In genomic region chr10:87532696-87533095, GRCh38 we compare ENCODE assay signal across 24 cellular contexts. TPM values are rescaled to one million over a fixed set of nuclear protein-coding genes. Genes with fewer than 3 reads are reported as not detected.
DNase-seq lines count a peak whose midpoint lies in the region; ATAC-seq and TF ChIP-seq lines count a peak whose summit lies in the region.
"Had no signal": no experiment of that assay in that cellular context is flagged by ENCODE, and none has a peak within 500 bp of the region (broad histone marks: within the 10 kb centered on the region; RNA-seq: fewer than 3 reads in every experiment).

No MANE protein-coding gene starts in this region.

- no peak overlapping the region for H3K4me3 Mint-ChIP-seq in activated CD8-positive, alpha-beta T cell treated with anti-CD3 and anti-CD28 coated beads for 36 hours
- H3K4me3 Mint-ChIP-seq: activated CD4-positive, alpha-beta T cell treated with anti-CD3 and anti-CD28 coated beads, Interleukin-2, amount 10 ng/mL, durations not matched to agents 24 days and 14 days; nephron progenitor cell; stimulated activated effector memory CD8-positive, alpha-beta T cell treated with anti-CD3 and anti-CD28 coated beads, Interleukin-12 subunit alpha, Interleukin-12 subunit beta, amount 100 ng/mL, for 72 hours had no signal

- H3K27ac ChIP-seq in heart right ventricle, result peak overlapping the region; percentile 6 to 73 (median 58)
- H3K27ac ChIP-seq in left ventricle myocardium inferior (replicated peaks), result peak overlapping the region; percentile 80
- H3K27ac ChIP-seq in gastrocnemius medialis, result peak overlapping the region; percentile 56 to 75 (median 64)
- H3K27ac ChIP-seq in aorta (ENCODE audit: low read depth in 1 of 2, low read length in 2 of 2), result no peak overlapping the region
- H3K27ac ChIP-seq: GM23248 had no signal

- peaks cover 5% of the 10 kb centered on the region for H3K9me3 Mint-ChIP-seq in activated CD8-positive, alpha-beta T cell treated with anti-CD3 and anti-CD28 coated beads for 36 hours
- H3K9me3 Mint-ChIP-seq: activated CD4-positive, alpha-beta T cell treated with anti-CD3 and anti-CD28 coated beads, Interleukin-2, amount 10 ng/mL, durations not matched to agents 24 days and 14 days; stimulated activated effector memory CD8-positive, alpha-beta T cell treated with anti-CD3 and anti-CD28 coated beads, Interleukin-12 subunit alpha, Interleukin-12 subunit beta, amount 100 ng/mL, for 72 hours had no signal

- intact Hi-C loops in heart right ventricle (cut with DNase I), result loop anchor here in 8 of 10 donors (2.0 to 10.0 kb wide), 7 partner anchors 122 to 242 kb away; partner anchors contain the start of gene PAPSS2 (in 2 of the 8)
- intact Hi-C loops in left cardiac atrium (cut with DNase I), result loop anchor here in 1 of 2 donors (5.0 kb wide), 1 partner anchor 205 kb away; no protein-coding TSS in a partner anchor
- intact Hi-C loops in left ventricle myocardium inferior (cut with micrococcal nuclease), result loop anchor here (10.0 kb wide), 2 partner anchors 122 to 202 kb away; partner anchors contain the start of gene PAPSS2
- intact Hi-C loops in gastrocnemius medialis (cut with DNase I; ENCODE audit: low total_unique reads), result loop anchor here (5.0 to 10.0 kb wide), 2 partner anchors 202 to 240 kb away; no protein-coding TSS in a partner anchor
- intact Hi-C loops in aorta (cut with DNase I), result loop anchor here (2.0 to 10.0 kb wide), 3 partner anchors 122 to 202 kb away; partner anchors contain the start of gene PAPSS2 (in 2 of the 2)
- intact Hi-C loops in activated CD8-positive, alpha-beta T cell treated with anti-CD3 and anti-CD28 coated beads for 36 hours (cut with micrococcal nuclease), result loop anchor here (2.0 to 5.0 kb wide), 2 partner anchors 125 to 202 kb away; partner anchors contain the start of gene PAPSS2

- H3K4me1 ChIP-seq in heart right ventricle, result peaks cover 0 to 29% (median 18%) of the 10 kb centered on the region in 9 donors
- peaks cover 26% of the 10 kb centered on the region for H3K4me1 ChIP-seq in left ventricle myocardium inferior
- H3K4me1 ChIP-seq in gastrocnemius medialis, result peaks cover 0 to 7% of the 10 kb centered on the region in 2 donors
- peaks cover 0 to 2% of the 10 kb centered on the region in 2 donors for H3K4me1 ChIP-seq in aorta (ENCODE audit: control insufficient read depth in 1 of 2, insufficient read depth in 2 of 2, low read length in 2 of 2)

- peak overlapping the region in 1 of 10 donors; percentile 3 for H3K4me3 ChIP-seq in heart right ventricle
- peak overlapping the region; percentile 35 for H3K4me3 ChIP-seq in left ventricle myocardium inferior
- peak overlapping the region in 2 of 4 donors; percentile 3 to 20 for H3K4me3 ChIP-seq in gastrocnemius medialis
- H3K4me3 ChIP-seq in aorta (ENCODE audit: low read length in 2 of 2), result no peak overlapping the region
- H3K4me3 ChIP-seq: GM23248 had no signal

- no peaks in the 10 kb centered on the region for H3K27me3 Mint-ChIP-seq in activated CD8-positive, alpha-beta T cell treated with anti-CD3 and anti-CD28 coated beads for 36 hours
- H3K27me3 Mint-ChIP-seq: activated CD4-positive, alpha-beta T cell treated with anti-CD3 and anti-CD28 coated beads, Interleukin-2, amount 10 ng/mL, durations not matched to agents 24 days and 14 days had no signal

- ATAC-seq in heart right ventricle (peak in 2 of 8 donors; percentile 45 to 70), left cardiac atrium (no peak), gastrocnemius medialis (no peak), aorta (ENCODE audit: low FRiP score) (peak; percentile 41), HG03457 (IDR thresholded peaks at IDR 0.05; ENCODE audit: unreplicated experiment) (no peak), HG03469 (IDR thresholded peaks at IDR 0.05; ENCODE audit: unreplicated experiment) (no peak)
- ATAC-seq in activated CD8-positive, alpha-beta T cell treated with anti-CD3 and anti-CD28 coated beads for 36 hours, result no peak
- ATAC-seq: stimulated activated effector memory CD8-positive, alpha-beta T cell treated with anti-CD3 and anti-CD28 coated beads, Interleukin-12 subunit alpha, Interleukin-12 subunit beta, amount 100 ng/mL, for 72 hours had no signal

- H3K9me3 ChIP-seq in heart right ventricle (peaks cover 0 to 24% (median 5%) of the 10 kb centered on the region in 11 donors), left ventricle myocardium inferior (replicated peaks) (peaks cover 23% of the 10 kb centered on the region), gastrocnemius medialis (no peaks in the 10 kb centered on the region), aorta (ENCODE audit: control insufficient read depth, low read length) (peaks cover 2% of the 10 kb centered on the region)

- CTCF ChIA-PET in activated CD8-positive, alpha-beta T cell treated with anti-CD3 and anti-CD28 coated beads for 36 hours (lab: Charles Lee), result interaction anchor here (0.7 to 1.5 kb wide), 4 partner anchors 9 to 218 kb away, joined by 3 to 6 read pairs (median 4); no protein-coding TSS in a partner anchor

- peaks cover 11% of the 10 kb centered on the region for H3K4me1 Mint-ChIP-seq in activated CD8-positive, alpha-beta T cell treated with anti-CD3 and anti-CD28 coated beads for 36 hours (ENCODE audit: low read depth)
- H3K4me1 Mint-ChIP-seq: nephron progenitor cell had no signal

- H3K36me3 Mint-ChIP-seq in activated CD8-positive, alpha-beta T cell treated with anti-CD3 and anti-CD28 coated beads for 36 hours (ENCODE audit: low read depth), result peaks cover 35% of the 10 kb centered on the region
- H3K36me3 Mint-ChIP-seq: stimulated activated effector memory CD8-positive, alpha-beta T cell treated with anti-CD3 and anti-CD28 coated beads, Interleukin-12 subunit alpha, Interleukin-12 subunit beta, amount 100 ng/mL, for 72 hours had no signal

- in situ Hi-C loops in gastrocnemius medialis (cut with MboI; ENCODE audit: low sequenced_read_pairs in 4 of 4), result loop anchor here in 2 of 4 donors (25.0 kb wide), 1 partner anchor 230 kb away; no protein-coding TSS in a partner anchor

- POLR2A ChIA-PET in activated CD8-positive, alpha-beta T cell treated with anti-CD3 and anti-CD28 coated beads for 36 hours (lab: Charles Lee), result no interaction called here

- H3K27me3 ChIP-seq in heart right ventricle, result no peaks in the 10 kb centered on the region
- H3K27me3 ChIP-seq in left ventricle myocardium inferior (ENCODE audit: low read depth), result no peaks in the 10 kb centered on the region
- H3K27me3 ChIP-seq in gastrocnemius medialis, result no peaks in the 10 kb centered on the region
- no peaks in the 10 kb centered on the region for H3K27me3 ChIP-seq in aorta (ENCODE audit: control insufficient read depth in 1 of 2, insufficient read depth in 2 of 2, low read length in 1 of 2)

- no peak overlapping the region for H3K27ac Mint-ChIP-seq in activated CD8-positive, alpha-beta T cell treated with anti-CD3 and anti-CD28 coated beads for 36 hours
- H3K27ac Mint-ChIP-seq: activated CD4-positive, alpha-beta T cell treated with anti-CD3 and anti-CD28 coated beads, Interleukin-2, amount 10 ng/mL, durations not matched to agents 24 days and 14 days; nephron progenitor cell; stimulated activated effector memory CD8-positive, alpha-beta T cell treated with anti-CD3 and anti-CD28 coated beads, Interleukin-12 subunit alpha, Interleukin-12 subunit beta, amount 100 ng/mL, for 72 hours had no signal

- no peak for DNase-seq in heart right ventricle
- no peak for DNase-seq in left cardiac atrium
- DNase-seq in left ventricle myocardium inferior, result no peak
- no peak for DNase-seq in gastrocnemius medialis
- DNase-seq in aorta, result no peak
- DNase-seq in activated CD8-positive, alpha-beta T cell treated with anti-CD3 and anti-CD28 coated beads for 36 hours, result no peak
- DNase-seq: activated CD4-positive, alpha-beta T cell treated with anti-CD3 and anti-CD28 coated beads, Interleukin-2, amount 10 ng/mL, durations not matched to agents 24 days and 14 days; activated gamma-delta T cell treated with Interleukin-2 at 50 U/mL for 16 hours; amniotic stem cell; central memory CD4-positive, alpha-beta T cell; effector memory CD4-positive, alpha-beta T cell; GM23248; hippocampal formation; islet precursor cell; NCI-H1436; NCI-H2171 treated with DMSO at 0.1 percent for 48 hours; NCI-H526 treated with DMSO at 0.1 percent for 48 hours; nephron progenitor cell; SIG-M5; stimulated activated CD4-positive, alpha-beta T cell treated with anti-CD3 and anti-CD28 coated beads, Interleukin-15, amount 100 ng/mL, for 24 hours; T-helper 1 cell had no signal

- TF ChIP-seq POLR2A in gastrocnemius medialis (IDR thresholded peaks at IDR 0.05), result no peak

- H3K36me3 ChIP-seq in heart right ventricle (peaks cover 0 to 27% (median 0%) of the 10 kb centered on the region in 9 donors), left ventricle myocardium inferior (peaks cover 29% of the 10 kb centered on the region), gastrocnemius medialis (peaks cover 0 to 4% of the 10 kb centered on the region in 2 donors), aorta (ENCODE audit: control insufficient read depth in 1 of 2, insufficient read depth in 2 of 2, low read length in 1 of 2) (no peaks in the 10 kb centered on the region)

- no peak for TF ChIP-seq CTCF in heart right ventricle (IDR thresholded peaks at IDR 0.05)
- TF ChIP-seq CTCF in left ventricle myocardium inferior (IDR thresholded peaks at IDR 0.05; ENCODE audit: borderline replicate concordance), result no peak
- no peak for TF ChIP-seq CTCF in gastrocnemius medialis (IDR thresholded peaks at IDR 0.05 in 4 of 5, conservative IDR thresholded peaks at IDR 0.05 in 1 of 5)
- TF ChIP-seq CTCF in activated CD8-positive, alpha-beta T cell treated with anti-CD3 and anti-CD28 coated beads for 36 hours (IDR thresholded peaks at IDR 0.05), result no peak

RNA-seq across cellular contexts. Expression of gene MINPP1, which starts 28.0 kb away (rescaled TPM):
- 1 to 10 TPM; 5.0 to 6.8 (median 5.9) TPM for total RNA-seq in heart right ventricle
- 1 to 10 TPM; 4.3 to 8.7 TPM for polyA plus RNA-seq in heart right ventricle
- total RNA-seq in left cardiac atrium, result 1 to 10 TPM; 6.5 to 8.0 TPM
- 5.4 TPM for total RNA-seq in left ventricle myocardium inferior
- total RNA-seq in gastrocnemius medialis, result 1 to 10 TPM; 6.9 to 7.1 (median 7.0) TPM
- 10 to 100 TPM; 10.2 to 10.3 TPM for total RNA-seq in aorta
- 1 to 10 TPM; 4.0 to 7.0 TPM for polyA plus RNA-seq in aorta
- 1 to 10 TPM; 6.0 to 7.1 TPM for total RNA-seq in activated CD8-positive, alpha-beta T cell treated with anti-CD3 and anti-CD28 coated beads for 36 hours

Comparison
In these comparisons a context has a peak if more than half of its experiments do, and no peak if none do; other contexts are left out.
1. H3K27ac ChIP-seq: peak in heart right ventricle (10 of 10), left ventricle myocardium inferior (single experiment) and gastrocnemius medialis (4 of 4); none in aorta (0 of 2).